ENCODE assay signal across 1 cellular context in the genomic region with DNA sequence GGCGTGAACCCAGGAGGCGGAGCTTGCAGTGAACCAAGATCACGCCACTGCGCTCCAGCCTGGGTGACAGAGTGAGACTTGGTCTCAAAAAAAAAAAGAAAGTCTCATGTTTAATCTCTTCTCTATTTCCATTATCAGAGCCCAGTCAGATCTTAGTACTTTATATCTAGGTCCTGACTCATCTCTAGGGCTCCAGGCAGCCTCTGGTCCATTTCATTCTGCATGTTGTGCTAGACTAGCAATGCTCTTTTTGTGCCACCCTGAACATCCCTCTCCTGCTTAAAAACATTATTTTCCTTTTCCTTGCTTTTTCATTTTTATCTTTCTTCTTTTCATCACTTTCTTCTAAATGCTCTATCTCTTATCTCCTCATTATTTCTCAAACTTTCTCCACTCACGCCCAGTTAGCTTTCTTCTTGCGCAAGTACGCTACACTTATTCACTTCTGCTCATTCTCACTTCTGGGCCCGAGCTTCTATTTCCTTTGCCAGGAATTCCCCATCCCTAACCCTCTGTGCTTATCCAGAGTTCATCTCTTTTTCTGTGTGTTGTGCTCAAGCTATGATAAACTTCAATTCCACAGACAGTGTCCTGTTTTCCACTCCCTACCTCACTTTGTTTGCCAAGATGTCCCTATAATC.
A peak's percentile ranks its signal among the peaks of the same experiment; 100 is the strongest.
TF ChIP-seq lines count a peak whose summit lies in the region.

No MANE protein-coding gene starts in this region.

TF ChIP-seq in H1, 55 proteins besides CTCF, POLR2A, EP300 and RAD21:
- TF ChIP-seq CEBPB (IDR thresholded peaks at IDR 0.05; ENCODE audit: low read depth, low read length), result peak; percentile 8; the same call in 1 of the 2 replicates
- TF ChIP-seq SAP30 (IDR thresholded peaks at IDR 0.05; ENCODE audit: insufficient read depth, insufficient replicate concordance, low read length), result no peak
